1 cellular context compared by ENCODE assay signal in genomic region chr7:28410628-28411578, GRCh38.
TF ChIP-seq lines count a peak whose summit lies in the region.

No MANE protein-coding gene starts in this region.

TF ChIP-seq in IMR-90, 13 proteins besides CTCF, POLR2A, EP300 and RAD21 (continued from another document):
- TF ChIP-seq USF2 (IDR thresholded peaks at IDR 0.05; ENCODE audit: low read depth, low read length) (no peak), MXI1 (IDR thresholded peaks at IDR 0.05; ENCODE audit: borderline replicate concordance, low read depth, low read length) (0 out of 2 replicates have a peak, but pooled peaks have one; percentile 38), MAZ (IDR thresholded peaks at IDR 0.05; ENCODE audit: borderline replicate concordance, low read depth, low read length) (peak; percentile 22; the same call in 1 of the 2 replicates)
